12 cellular contexts compared by ENCODE assay signal in genomic region chr16:85286970-85287814, GRCh38.
A peak's percentile ranks its signal among the peaks of the same experiment; 100 is the strongest.
DNase-seq lines count a peak whose midpoint lies in the region; ATAC-seq, FAIRE-seq and TF ChIP-seq lines count a peak whose summit lies in the region.
"Had no signal": no experiment of that assay in that cellular context is flagged by ENCODE, and none has a peak within 500 bp of the region (broad histone marks: within the 10 kb centered on the region; RNA-seq: fewer than 3 reads in every experiment).

No MANE protein-coding gene starts in this region.

- H2BK5ac ChIP-seq in trophoblast cell (ENCODE audit: low read depth, low read length, poor library complexity): no peak overlapping the region

- no CpG with 5 or more reads among the region's 33 CpGs for WGBS in trophoblast cell (ENCODE audit: extremely low coverage, insufficient coverage, insufficient read length)
- WGBS in small intestine, 3 donors: 63 to 85% (median 83%) methylated on average over 29 to 33 of the region's 33 CpGs

- H3K14ac ChIP-seq in trophoblast cell (ENCODE audit: low read length): no peak overlapping the region

- H3K27ac ChIP-seq in trophoblast cell (ENCODE audit: low read depth, low read length) (no peak overlapping the region), small intestine (ENCODE audit: low read depth in 1 of 2, low read length in 1 of 2) (peak overlapping the region in 1 of 2 donors; percentile 44)
- H3K27ac ChIP-seq: HL-60 had no signal

- no peaks in the 10 kb centered on the region for H3K79me1 ChIP-seq in trophoblast cell (ENCODE audit: low read length)

- H3K9ac ChIP-seq in trophoblast cell (ENCODE audit: low read length): no peak overlapping the region

- H3K4me3 ChIP-seq in BE2C (ENCODE audit: low read depth, low read length) (peak overlapping the region; percentile 33), fibroblast of villous mesenchyme (ENCODE audit: low read depth, low read length) (no peak overlapping the region), trophoblast cell (ENCODE audit: low read depth, low read length) (no peak overlapping the region), small intestine (ENCODE audit: low read depth in 1 of 2, low read length in 2 of 2) (no peak overlapping the region)

- no peak; the same call in none of the 2 replicates for TF ChIP-seq CTCF in BE2C (IDR thresholded peaks at IDR 0.05; ENCODE audit: low read depth, low read length)
- no peak for TF ChIP-seq CTCF in fibroblast of villous mesenchyme (IDR thresholded peaks at IDR 0.05; ENCODE audit: insufficient read depth, low read depth, low read length)

- FAIRE-seq in small intestine (lab: Jason Lieb, UNC): no peak

- no peaks in the 10 kb centered on the region for H3K79me2 ChIP-seq in trophoblast cell (ENCODE audit: control insufficient read depth, insufficient read depth, low read length, poor library complexity)

- no peak overlapping the region for H2AFZ ChIP-seq in trophoblast cell (ENCODE audit: insufficient read depth, low read length, poor library complexity)

- H4K91ac ChIP-seq in trophoblast cell (ENCODE audit: low read depth, low read length): no peak overlapping the region

- H3K4me2 ChIP-seq in trophoblast cell (ENCODE audit: low read length): no peak overlapping the region

- no peak for ATAC-seq in GM18909 (IDR thresholded peaks at IDR 0.05; ENCODE audit: poor library complexity, unreplicated experiment)
- ATAC-seq in HG02870 (IDR thresholded peaks at IDR 0.05; ENCODE audit: unreplicated experiment): no peak
- ATAC-seq: activated CD8-positive, alpha-beta memory T cell treated with anti-CD3 and anti-CD28 coated beads, Interleukin-2, amount 10 ng/mL, durations not matched to agents 7 days and 5 days; natural killer cell treated with Interleukin-12 subunit alpha and Interleukin-12 subunit beta and Interleukin-15 and Interleukin-18, amount 100 ng/mL, for 72 hours had no signal

- no peak overlapping the region for H2AK5ac ChIP-seq in trophoblast cell (ENCODE audit: low read length)

- H4K12ac ChIP-seq in trophoblast cell (ENCODE audit: low read depth, low read length): no peak overlapping the region

- no peak overlapping the region for H4K8ac ChIP-seq in trophoblast cell (ENCODE audit: low read depth, low read length)

- DNase-seq in BE2C (peak; percentile 97), RPMI7951 (ENCODE audit: low read depth) (peak; percentile 94), fibroblast of villous mesenchyme (ENCODE audit: low read depth) (peak; percentile 51), trophoblast cell (peak; percentile 42 to 53), small intestine (no peak)
- DNase-seq in stimulated activated CD4-positive, alpha-beta T cell treated with anti-CD3 and anti-CD28 coated beads, Interleukin-15, amount 100 ng/mL, for 24 hours: no peak
- DNase-seq: activated CD8-positive, alpha-beta memory T cell treated with anti-CD3 and anti-CD28 coated beads, Interleukin-2, amount 10 ng/mL, durations not matched to agents 7 days and 5 days; Calu3 had no signal

- H3K4ac ChIP-seq in trophoblast cell (ENCODE audit: low read depth, low read length): no peak overlapping the region

- no peaks in the 10 kb centered on the region; the same call in 1 of the 2 replicates for H3K36me3 ChIP-seq in BE2C
- no peaks in the 10 kb centered on the region for H3K36me3 ChIP-seq in trophoblast cell (ENCODE audit: control insufficient read depth in 1 of 2, insufficient read depth in 2 of 2, low read length in 2 of 2)
- no peaks in the 10 kb centered on the region for H3K36me3 ChIP-seq in small intestine (ENCODE audit: control insufficient read depth in 2 of 2, insufficient read depth in 2 of 2, low read length in 2 of 2)

- H3K18ac ChIP-seq in trophoblast cell (ENCODE audit: low read length): no peak overlapping the region

- no peak overlapping the region for H2BK12ac ChIP-seq in trophoblast cell (ENCODE audit: low read length)

- no peak overlapping the region for H2BK120ac ChIP-seq in trophoblast cell (ENCODE audit: insufficient read depth, low read length, poor library complexity)

- H3K27me3 ChIP-seq in BE2C (no peaks in the 10 kb centered on the region), trophoblast cell (ENCODE audit: insufficient read depth, low read length) (no peaks in the 10 kb centered on the region), small intestine (ENCODE audit: control insufficient read depth in 2 of 2, insufficient read depth in 2 of 2, low read length in 2 of 2) (no peaks in the 10 kb centered on the region)

- peaks cover 33% of the 10 kb centered on the region for H3K4me1 ChIP-seq in BE2C
- H3K4me1 ChIP-seq in trophoblast cell (ENCODE audit: control insufficient read depth in 1 of 2, insufficient read depth in 2 of 2, low read length in 2 of 2): peaks cover 0 to 3% of the 10 kb centered on the region in 2 experiments
- peaks cover 0 to 5% of the 10 kb centered on the region in 2 donors for H3K4me1 ChIP-seq in small intestine (ENCODE audit: control insufficient read depth in 2 of 2, insufficient read depth in 1 of 2, low read depth in 1 of 2, low read length in 1 of 2)

- no peaks in the 10 kb centered on the region for H3K9me3 ChIP-seq in BE2C
- no peaks in the 10 kb centered on the region for H3K9me3 ChIP-seq in trophoblast cell (ENCODE audit: insufficient read depth, low read depth, low read length)
- no peaks in the 10 kb centered on the region for H3K9me3 ChIP-seq in small intestine (ENCODE audit: control insufficient read depth, low read depth)

- H3K23ac ChIP-seq in trophoblast cell (ENCODE audit: low read length): no peak overlapping the region

Comparison
In these comparisons a context has a peak if more than half of its experiments do, and no peak if none do; other contexts are left out.
1. DNase-seq: peak in BE2C (single experiment), RPMI7951 (single experiment), fibroblast of villous mesenchyme (single experiment) and trophoblast cell (2 of 2); none in small intestine (single experiment) and stimulated activated CD4-positive, alpha-beta T cell treated with anti-CD3 and anti-CD28 coated beads, Interleukin-15, amount 100 ng/mL, for 24 hours (single experiment).